23 cellular contexts compared by ENCODE assay signal in genomic region chr21:37350472-37350871, GRCh38.
"Had no signal": no experiment of that assay in that cellular context is flagged by ENCODE, and none has a peak within 500 bp of the region (broad histone marks: within the 10 kb centered on the region; RNA-seq: fewer than 3 reads in every experiment).

No MANE protein-coding gene starts in this region.

- DNase-seq: KBM-7, MV-4-11, NCI-H1048, NCI-H1105, NCI-H1417, NCI-H1436 treated with DMSO at 0.1 percent for 48 hours, NCI-H1694, NCI-H187 treated with DMSO at 0.1 percent for 48 hours, NCI-H2029 treated with DMSO at 0.1 percent for 48 hours, NCI-H2171 treated with DMSO at 0.1 percent for 48 hours, NCI-H345, NCI-H446 treated with DMSO at 0.1 percent for 48 hours, NCI-H524 treated with DMSO at 0.1 percent for 48 hours, NCI-H69, NCI-H774, SHP77 treated with DMSO at 0.1 percent for 48 hours, SJCRH30, T-helper 1 cell had no signal

- H3K27ac ChIP-seq: HL-60, SJCRH30 had no signal

- H3K27me3 ChIP-seq: SJCRH30 had no signal

- H3K36me3 ChIP-seq: SJCRH30 had no signal

- ATAC-seq: Panc1, Right ventricle myocardium inferior, SK-N-SH treated with all-trans-retinoic acid at 6 μM for 48 hours had no signal

- H3K4me1 ChIP-seq: SJCRH30 had no signal

- FAIRE-seq: HTR-8/SVneo had no signal

- H3K4me3 ChIP-seq: SJCRH30 had no signal
